In genomic region chr1:200153277-200154055, GRCh38 we compare ENCODE assay signal across 8 cellular contexts.
A peak's percentile ranks its signal among the peaks of the same experiment; 100 is the strongest.
DNase-seq lines count a peak whose midpoint lies in the region; ATAC-seq lines count a peak whose summit lies in the region.

No MANE protein-coding gene starts in this region.

- peaks cover 64% of the 10 kb centered on the region for H3K4me1 Mint-ChIP-seq in activated T-helper 1 cell treated with anti-CD3 and anti-CD28 coated beads, Interleukin-12 subunit alpha, Interleukin-12 subunit beta, Interleukin-2, Interleukin-4 antibody, amounts not matched to agents 30 ng/mL and 10 ng/mL and 1 ng/mL, durations not matched to agents 14 hours and 24 hours and 36 hours (ENCODE audit: low read depth)

- H3K4me3 Mint-ChIP-seq in activated T-helper 1 cell treated with anti-CD3 and anti-CD28 coated beads, Interleukin-12 subunit alpha, Interleukin-12 subunit beta, Interleukin-2, Interleukin-4 antibody, amounts not matched to agents 30 ng/mL and 10 ng/mL and 1 ng/mL, durations not matched to agents 14 hours and 24 hours and 36 hours: peak overlapping the region; percentile 74

- intact Hi-C loops in activated T-helper 1 cell treated with anti-CD3 and anti-CD28 coated beads, Interleukin-12 subunit alpha, Interleukin-12 subunit beta, Interleukin-2, Interleukin-4 antibody, amounts not matched to agents 30 ng/mL and 10 ng/mL and 1 ng/mL, durations not matched to agents 14 hours and 24 hours and 36 hours (cut with micrococcal nuclease): loop anchor here (1.0 to 10.0 kb wide), 18 partner anchors 11 to 1531 kb away; partner anchors contain the start of gene ZNF281

- DNase-seq in activated T-helper 1 cell treated with anti-CD3 and anti-CD28 coated beads, Interleukin-12 subunit alpha, Interleukin-12 subunit beta, Interleukin-2, Interleukin-4 antibody, amounts not matched to agents 30 ng/mL and 10 ng/mL and 1 ng/mL, durations not matched to agents 14 hours and 24 hours and 36 hours (ENCODE audit: low spot score): peak; percentile 71
- peak; percentile 14 for DNase-seq in stimulated activated CD8-positive, alpha-beta memory T cell treated with anti-CD3 and anti-CD28 coated beads, Interleukin-4, amount 100 ng/mL, for 24 hours (ENCODE audit: low read depth)
- DNase-seq in MV-4-11 (lab: John Stamatoyannopoulos, UW): no peak
- no peak for DNase-seq in G401 (ENCODE audit: low spot score)
- no peak for DNase-seq in NCI-H2171 (lab: John Stamatoyannopoulos, UW)
- no peak for DNase-seq in NCI-H2196 (lab: John Stamatoyannopoulos, UW; ENCODE audit: unreplicated experiment)

- H3K27me3 Mint-ChIP-seq in activated T-helper 1 cell treated with anti-CD3 and anti-CD28 coated beads, Interleukin-12 subunit alpha, Interleukin-12 subunit beta, Interleukin-2, Interleukin-4 antibody, amounts not matched to agents 30 ng/mL and 10 ng/mL and 1 ng/mL, durations not matched to agents 14 hours and 24 hours and 36 hours (ENCODE audit: insufficient read depth): no peaks in the 10 kb centered on the region

- H3K36me3 Mint-ChIP-seq in activated T-helper 1 cell treated with anti-CD3 and anti-CD28 coated beads, Interleukin-12 subunit alpha, Interleukin-12 subunit beta, Interleukin-2, Interleukin-4 antibody, amounts not matched to agents 30 ng/mL and 10 ng/mL and 1 ng/mL, durations not matched to agents 14 hours and 24 hours and 36 hours (ENCODE audit: low read depth): peaks cover 2% of the 10 kb centered on the region

- in situ Hi-C loops in G401 (cut with HindIII; ENCODE audit: low sequenced_read_pairs): no loop called here

- H3K9me3 Mint-ChIP-seq in activated T-helper 1 cell treated with anti-CD3 and anti-CD28 coated beads, Interleukin-12 subunit alpha, Interleukin-12 subunit beta, Interleukin-2, Interleukin-4 antibody, amounts not matched to agents 30 ng/mL and 10 ng/mL and 1 ng/mL, durations not matched to agents 14 hours and 24 hours and 36 hours: peaks cover 3% of the 10 kb centered on the region

- H3K27ac Mint-ChIP-seq in activated T-helper 1 cell treated with anti-CD3 and anti-CD28 coated beads, Interleukin-12 subunit alpha, Interleukin-12 subunit beta, Interleukin-2, Interleukin-4 antibody, amounts not matched to agents 30 ng/mL and 10 ng/mL and 1 ng/mL, durations not matched to agents 14 hours and 24 hours and 36 hours: peak overlapping the region; percentile 98

- ATAC-seq in GM19455 (IDR thresholded peaks at IDR 0.05; ENCODE audit: unreplicated experiment): peak; percentile 38
- peak; percentile 45 for ATAC-seq in HG03439 (IDR thresholded peaks at IDR 0.05; ENCODE audit: unreplicated experiment)

Comparison
In these comparisons a context has a peak if more than half of its experiments do, and no peak if none do; other contexts are left out.
1. DNase-seq: peak in activated T-helper 1 cell treated with anti-CD3 and anti-CD28 coated beads, Interleukin-12 subunit alpha, Interleukin-12 subunit beta, Interleukin-2, Interleukin-4 antibody, amounts not matched to agents 30 ng/mL and 10 ng/mL and 1 ng/mL, durations not matched to agents 14 hours and 24 hours and 36 hours (single experiment) and stimulated activated CD8-positive, alpha-beta memory T cell treated with anti-CD3 and anti-CD28 coated beads, Interleukin-4, amount 100 ng/mL, for 24 hours (single experiment); none in MV-4-11 (single experiment), G401 (single experiment), NCI-H2171 (single experiment) and NCI-H2196 (single experiment).